In the genomic region with DNA sequence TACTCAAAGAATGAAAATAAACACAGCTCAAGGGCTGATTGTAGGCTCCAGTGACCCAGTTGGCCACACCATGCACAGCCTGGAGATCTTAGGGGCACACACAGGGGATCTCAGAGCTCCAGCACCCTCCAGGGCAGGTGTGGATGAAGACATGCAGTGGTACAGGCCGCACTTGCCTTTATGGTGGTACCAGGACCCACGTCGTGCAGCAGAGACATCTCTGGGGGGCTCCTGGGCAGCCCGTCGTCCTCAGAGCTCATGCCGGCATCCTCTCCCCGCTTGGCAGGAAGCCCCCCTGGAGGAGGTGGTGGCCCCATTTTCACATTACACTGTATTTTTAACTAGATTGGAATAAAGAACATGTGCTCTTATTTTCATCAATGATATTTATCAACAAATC, we compare ENCODE assay signal across 18 cellular contexts.
"Had no signal": no experiment of that assay in that cellular context is flagged by ENCODE, and none has a peak within 500 bp of the region (broad histone marks: within the 10 kb centered on the region; RNA-seq: fewer than 3 reads in every experiment).

No MANE protein-coding gene starts in this region.

- DNase-seq: activated CD4-positive, alpha-beta memory T cell treated with anti-CD3 and anti-CD28 coated beads, Interleukin-2, amount 10 ng/mL, durations not matched to agents 7 days and 5 days; activated CD4-positive, alpha-beta T cell treated with anti-CD3 and anti-CD28 coated beads for 36 hours; activated effector memory CD4-positive, alpha-beta T cell treated with Interleukin-2 at 50 U/mL for 16 hours; activated naive CD4-positive, alpha-beta T cell treated with anti-CD3 and anti-CD28 coated beads, Interleukin-2, amount 50 U/mL, for 16 hours; activated T-cell treated with anti-CD3 and anti-CD28 coated beads, Interleukin-2, amount 50 U/mL, for 24 hours; colonic mucosa; effector CD4-positive, alpha-beta T cell; foreskin fibroblast; left cardiac atrium; natural killer cell; occipital lobe; right cardiac atrium; stimulated activated CD4-positive, alpha-beta T cell treated with anti-CD3 and anti-CD28 coated beads, Interleukin-4, amount 100 ng/mL, for 4 hours; stomach; T-helper 2 cell had no signal

- ATAC-seq: activated CD4-positive, alpha-beta T cell treated with anti-CD3 and anti-CD28 coated beads for 36 hours; left cardiac atrium; natural killer cell; right cardiac atrium had no signal

- H3K27ac Mint-ChIP-seq: activated CD4-positive, alpha-beta memory T cell treated with anti-CD3 and anti-CD28 coated beads, Interleukin-2, amount 10 ng/mL, durations not matched to agents 7 days and 5 days; activated CD4-positive, alpha-beta T cell treated with anti-CD3 and anti-CD28 coated beads for 36 hours; activated T-cell treated with anti-CD3 and anti-CD28 coated beads, Interleukin-2, amount 50 U/mL, for 24 hours; memory B cell had no signal

- H3K9me3 Mint-ChIP-seq: activated CD4-positive, alpha-beta memory T cell treated with anti-CD3 and anti-CD28 coated beads, Interleukin-2, amount 10 ng/mL, durations not matched to agents 7 days and 5 days; activated T-cell treated with anti-CD3 and anti-CD28 coated beads, Interleukin-2, amount 50 U/mL, for 24 hours; memory B cell; natural killer cell had no signal

- H3K9me3 ChIP-seq: colonic mucosa, prostate gland, stomach had no signal

- H3K4me3 Mint-ChIP-seq: activated CD4-positive, alpha-beta memory T cell treated with anti-CD3 and anti-CD28 coated beads, Interleukin-2, amount 10 ng/mL, durations not matched to agents 7 days and 5 days; activated CD4-positive, alpha-beta T cell treated with anti-CD3 and anti-CD28 coated beads for 36 hours; activated T-cell treated with anti-CD3 and anti-CD28 coated beads, Interleukin-2, amount 50 U/mL, for 24 hours; memory B cell; natural killer cell had no signal

- H3K4me3 ChIP-seq: colonic mucosa, prostate gland, smooth muscle cell, stomach had no signal

- H3K36me3 Mint-ChIP-seq: memory B cell, natural killer cell had no signal

- H3K27me3 ChIP-seq: colonic mucosa, stomach had no signal

- H3K36me3 ChIP-seq: colonic mucosa, prostate gland, stomach had no signal

- H3K4me1 ChIP-seq: colonic mucosa, prostate gland had no signal

- H3K27me3 Mint-ChIP-seq: activated CD4-positive, alpha-beta memory T cell treated with anti-CD3 and anti-CD28 coated beads, Interleukin-2, amount 10 ng/mL, durations not matched to agents 7 days and 5 days; activated CD4-positive, alpha-beta T cell treated with anti-CD3 and anti-CD28 coated beads for 36 hours; activated T-cell treated with anti-CD3 and anti-CD28 coated beads, Interleukin-2, amount 50 U/mL, for 24 hours; memory B cell had no signal

- H3K27ac ChIP-seq: colonic mucosa, prostate gland had no signal
